Comparison of ENCODE assay signal across 8 cellular contexts in genomic region chr15:63436872-63437375, GRCh38. TPM values are rescaled to one million over a fixed set of nuclear protein-coding genes. Genes with fewer than 3 reads are reported as not detected.
DNase-seq lines count a peak whose midpoint lies in the region; ATAC-seq and TF ChIP-seq lines count a peak whose summit lies in the region.

No MANE protein-coding gene starts in this region.

- H3K4me3 ChIP-seq in BLaER1 (peak overlapping the region; percentile 21; the same call in 1 of the 2 replicates), SJCRH30 (peak overlapping the region; percentile 11), parathyroid adenoma (ENCODE audit: low read depth, low read length) (no peak overlapping the region), testis (no peak overlapping the region)

- 43 to 44% methylated on average over 3 of the region's 3 CpGs for WGBS in testis, 2 donors

- intact Hi-C loops in testis (cut with DNase I; ENCODE audit: low total_unique reads) = no loop called here

- no peaks in the 10 kb centered on the region for H3K36me3 ChIP-seq in BLaER1
- no peaks in the 10 kb centered on the region for H3K36me3 ChIP-seq in SJCRH30
- no peaks in the 10 kb centered on the region for H3K36me3 ChIP-seq in parathyroid adenoma (ENCODE audit: control insufficient read depth, insufficient read depth, low read length)
- H3K36me3 ChIP-seq in testis (ENCODE audit: low read depth, missing control alignments) = no peaks in the 10 kb centered on the region

- H3K9me3 ChIP-seq in BLaER1 (no peaks in the 10 kb centered on the region), SJCRH30 (replicated peaks) (no peaks in the 10 kb centered on the region), parathyroid adenoma (ENCODE audit: control insufficient read depth, low read length) (no peaks in the 10 kb centered on the region), testis (no peaks in the 10 kb centered on the region)

- H3K79me2 ChIP-seq in parathyroid adenoma = no peaks in the 10 kb centered on the region

- peak overlapping the region; percentile 91 for H3K27ac ChIP-seq in BLaER1
- H3K27ac ChIP-seq in SJCRH30 = peak overlapping the region; percentile 25; the same call in 1 of the 2 replicates
- no peak overlapping the region for H3K27ac ChIP-seq in parathyroid adenoma
- no peak overlapping the region for H3K27ac ChIP-seq in testis

- peak overlapping the region; percentile 78 for H3K4me2 ChIP-seq in BLaER1
- no peak overlapping the region for H3K4me2 ChIP-seq in parathyroid adenoma (ENCODE audit: low read length)

- no peaks in the 10 kb centered on the region for H3K27me3 ChIP-seq in BLaER1
- no peaks in the 10 kb centered on the region for H3K27me3 ChIP-seq in SJCRH30
- no peaks in the 10 kb centered on the region for H3K27me3 ChIP-seq in parathyroid adenoma (ENCODE audit: control insufficient read depth, insufficient read depth, low read length)
- H3K27me3 ChIP-seq in testis = no peaks in the 10 kb centered on the region

- DNase-seq in M059J (ENCODE audit: low read depth) (peak; percentile 81), SJCRH30 (peak; percentile 78 to 88), globus pallidus (ENCODE audit: low spot score) (peak; percentile 62), testis (peak; percentile 85)
- peak; percentile 64 for DNase-seq in activated naive CD4-positive, alpha-beta T cell treated with Interleukin-2 at 50 U/mL for 16 hours

- TF ChIP-seq POLR2A in testis (IDR thresholded peaks at IDR 0.05) = no peak

- TF ChIP-seq CTCF in parathyroid adenoma (IDR thresholded peaks at IDR 0.05) (no peak), testis (IDR thresholded peaks at IDR 0.05) (no peak)

- H2AFZ ChIP-seq in parathyroid adenoma = peak overlapping the region; percentile 85

- ATAC-seq in HG02970 (IDR thresholded peaks at IDR 0.05; ENCODE audit: low FRiP score, unreplicated experiment) = no peak

- H3K9ac ChIP-seq in BLaER1 (peak overlapping the region; percentile 72), parathyroid adenoma (no peak overlapping the region)

- peaks cover 51% of the 10 kb centered on the region for H3K4me1 ChIP-seq in BLaER1
- H3K4me1 ChIP-seq in SJCRH30 = peaks cover 14% of the 10 kb centered on the region; the same call in 1 of the 2 replicates
- H3K4me1 ChIP-seq in parathyroid adenoma = peaks cover 8% of the 10 kb centered on the region
- peaks cover 8% of the 10 kb centered on the region for H3K4me1 ChIP-seq in testis

- H4K20me1 ChIP-seq in BLaER1 = no peaks in the 10 kb centered on the region

RNA-seq across cellular contexts. Expression of gene CA12, which starts 55.3 kb away (rescaled TPM):
- 6.1 and 6.9 TPM in 2 replicates for total RNA-seq in M059J (2014; rRNA removed; shearing (Covaris generic))
- 0.57 and 0.94 TPM in 2 replicates for total RNA-seq in SJCRH30 (2014; rRNA removed; shearing (Covaris generic))
- under 1 TPM; 0.55 to 0.68 TPM for total RNA-seq in testis
- polyA plus RNA-seq in testis (ENCODE audit: insufficient read depth, low read depth, low replicate concordance) = 8.0 TPM

Comparison
In these comparisons a context has a peak if more than half of its experiments do, and no peak if none do; other contexts are left out.
1. H3K27ac ChIP-seq: peak in BLaER1 (single experiment) and SJCRH30 (single experiment); none in parathyroid adenoma (single experiment) and testis (0 of 2).
2. H3K4me3 ChIP-seq: peak in BLaER1 (single experiment) and SJCRH30 (single experiment); none in parathyroid adenoma (single experiment) and testis (0 of 2).
3. Peak in every context shown above with its lines, with median percentiles within 50 percentile points of each other: DNase-seq.